Comparison of ENCODE assay signal across 8 cellular contexts in the genomic region with DNA sequence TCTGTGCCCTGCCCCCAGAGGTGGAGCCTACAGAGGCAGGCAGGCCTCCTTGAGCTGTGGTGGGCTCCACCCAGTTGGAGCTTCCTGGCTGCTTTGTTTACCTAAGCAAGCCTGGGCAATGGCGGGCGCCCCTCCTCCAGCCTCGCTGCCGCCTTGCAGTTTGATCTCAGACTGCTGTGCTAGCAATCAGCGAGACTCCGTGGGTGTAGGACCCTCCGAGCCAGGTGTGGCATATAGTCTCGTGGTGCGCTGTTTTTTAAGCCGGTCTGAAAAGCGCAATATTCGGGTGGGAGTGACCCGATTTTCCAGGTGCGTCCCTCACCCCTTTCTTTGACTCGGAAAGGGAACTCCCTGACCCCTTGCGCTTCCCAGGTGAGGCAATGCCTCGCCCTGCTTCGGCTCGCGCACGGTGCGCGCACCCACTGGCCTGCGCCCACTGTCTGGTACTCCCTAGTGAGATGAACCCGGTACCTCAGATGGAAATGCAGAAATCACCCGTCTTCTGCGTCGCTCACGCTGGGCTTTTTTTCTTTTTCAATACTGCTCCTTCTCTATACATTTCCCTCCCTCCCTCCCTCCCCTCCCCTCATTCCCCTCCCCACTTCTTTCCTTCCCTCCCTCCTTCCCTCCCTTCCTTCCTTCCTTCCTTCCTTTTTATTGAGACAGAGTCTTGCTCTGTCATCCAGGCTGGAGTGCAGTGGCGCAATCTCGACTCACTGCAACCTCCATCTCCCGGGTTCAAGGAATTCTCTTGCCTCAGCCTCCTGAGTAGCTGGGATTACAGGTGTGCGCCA.
DNase-seq lines count a peak whose midpoint lies in the region; ATAC-seq and TF ChIP-seq lines count a peak whose summit lies in the region.
"Not testable (repeated sequence)": the region's sequence is repeated elsewhere in the genome, so short reads cannot be mapped to it uniquely, and the experiment has no call there.

No MANE protein-coding gene starts in this region.

- H3K9me3 Mint-ChIP-seq in activated CD4-positive, alpha-beta T cell treated with anti-CD3 and anti-CD28 coated beads, Interleukin-2, amount 10 ng/mL, durations not matched to agents 7 days and 5 days; activated naive CD8-positive, alpha-beta T cell treated with anti-CD3 and anti-CD28 coated beads, Interleukin-2, amount 10 ng/mL, durations not matched to agents 7 days and 5 days; progenitor cell of endocrine pancreas (ENCODE audit: low read depth): not testable (repeated sequence)
- peaks cover 13% of the 10 kb centered on the region for H3K9me3 Mint-ChIP-seq in mesothelial cell of epicardium

- intact Hi-C loops in Panc1 (cut with micrococcal nuclease; ENCODE audit: unreplicated experiment), result not testable (repeated sequence)

- in situ Hi-C loops in Panc1 (cut with HindIII; ENCODE audit: low pct_unique_long_range_greater_than_20kb, low sequenced_read_pairs), result not testable (repeated sequence)

- H3K27ac ChIP-seq in C4-2B, result peak overlapping the region; percentile 9; the same call in 1 of the 2 replicates
- not testable (repeated sequence) for H3K27ac ChIP-seq in Panc1 (ENCODE audit: low read length)
- peak overlapping the region; percentile 89 for H3K27ac ChIP-seq in foreskin keratinocyte

- H3K9ac ChIP-seq in ES-I3 (ENCODE audit: low read depth, low read length), result peak overlapping the region; percentile 24; the same call in 1 of the 2 replicates

- TF ChIP-seq CTCF in C4-2B (conservative IDR thresholded peaks at IDR 0.05); Panc1 (IDR thresholded peaks at IDR 0.05); foreskin keratinocyte (conservative IDR thresholded peaks at IDR 0.05); mesothelial cell of epicardium (IDR thresholded peaks at IDR 0.05; ENCODE audit: unreplicated experiment); progenitor cell of endocrine pancreas (IDR thresholded peaks at IDR 0.05; ENCODE audit: unreplicated experiment): not testable (repeated sequence)

- H3K9me3 ChIP-seq in ES-I3 (ENCODE audit: control insufficient read depth, insufficient read depth, low read length); Panc1 (ENCODE audit: control insufficient read depth, insufficient read depth, low read depth, low read length): not testable (repeated sequence)

- POLR2A ChIA-PET in Panc1 (lab: Charles Lee); activated CD4-positive, alpha-beta T cell treated with anti-CD3 and anti-CD28 coated beads, Interleukin-2, amount 10 ng/mL, durations not matched to agents 7 days and 5 days (lab: Charles Lee); activated naive CD8-positive, alpha-beta T cell treated with anti-CD3 and anti-CD28 coated beads, Interleukin-2, amount 10 ng/mL, durations not matched to agents 7 days and 5 days (lab: Charles Lee): not testable (repeated sequence)

- not testable (repeated sequence) for H3K4me1 ChIP-seq in ES-I3 (ENCODE audit: insufficient read depth, low read length); Panc1 (ENCODE audit: control insufficient read depth, insufficient read depth, low read length); foreskin keratinocyte

- peak overlapping the region; percentile 75 for H3K27ac Mint-ChIP-seq in activated CD4-positive, alpha-beta T cell treated with anti-CD3 and anti-CD28 coated beads, Interleukin-2, amount 10 ng/mL, durations not matched to agents 7 days and 5 days
- H3K27ac Mint-ChIP-seq in activated naive CD8-positive, alpha-beta T cell treated with anti-CD3 and anti-CD28 coated beads, Interleukin-2, amount 10 ng/mL, durations not matched to agents 7 days and 5 days, result peak overlapping the region; percentile 38
- H3K27ac Mint-ChIP-seq in mesothelial cell of epicardium, result not testable (repeated sequence)
- peak overlapping the region; percentile 69 for H3K27ac Mint-ChIP-seq in progenitor cell of endocrine pancreas

- H3K36me3 Mint-ChIP-seq in activated CD4-positive, alpha-beta T cell treated with anti-CD3 and anti-CD28 coated beads, Interleukin-2, amount 10 ng/mL, durations not matched to agents 7 days and 5 days (ENCODE audit: low read depth); activated naive CD8-positive, alpha-beta T cell treated with anti-CD3 and anti-CD28 coated beads, Interleukin-2, amount 10 ng/mL, durations not matched to agents 7 days and 5 days; mesothelial cell of epicardium; progenitor cell of endocrine pancreas (ENCODE audit: insufficient read depth): not testable (repeated sequence)

- H3K27me3 Mint-ChIP-seq in activated CD4-positive, alpha-beta T cell treated with anti-CD3 and anti-CD28 coated beads, Interleukin-2, amount 10 ng/mL, durations not matched to agents 7 days and 5 days; activated naive CD8-positive, alpha-beta T cell treated with anti-CD3 and anti-CD28 coated beads, Interleukin-2, amount 10 ng/mL, durations not matched to agents 7 days and 5 days; mesothelial cell of epicardium (ENCODE audit: low read depth); progenitor cell of endocrine pancreas: not testable (repeated sequence)

- CTCF ChIA-PET in Panc1 (lab: Charles Lee); activated CD4-positive, alpha-beta T cell treated with anti-CD3 and anti-CD28 coated beads, Interleukin-2, amount 10 ng/mL, durations not matched to agents 7 days and 5 days (lab: Charles Lee): not testable (repeated sequence)

- ATAC-seq in Panc1, result 0 out of 2 replicates have a peak, but pooled peaks have one; percentile 30
- not testable (repeated sequence) for ATAC-seq in activated naive CD8-positive, alpha-beta T cell treated with anti-CD3 and anti-CD28 coated beads, Interleukin-2, amount 10 ng/mL, durations not matched to agents 7 days and 5 days (ENCODE audit: low read depth); foreskin keratinocyte

- not testable (repeated sequence) for H3K4me3 ChIP-seq in Panc1 (ENCODE audit: low read depth in 2 of 2, low read length in 2 of 2)

- not testable (repeated sequence) for H3K4me1 Mint-ChIP-seq in activated CD4-positive, alpha-beta T cell treated with anti-CD3 and anti-CD28 coated beads, Interleukin-2, amount 10 ng/mL, durations not matched to agents 7 days and 5 days; activated naive CD8-positive, alpha-beta T cell treated with anti-CD3 and anti-CD28 coated beads, Interleukin-2, amount 10 ng/mL, durations not matched to agents 7 days and 5 days; progenitor cell of endocrine pancreas (ENCODE audit: low read depth)
- H3K4me1 Mint-ChIP-seq in mesothelial cell of epicardium, result peaks cover 10% of the 10 kb centered on the region

- not testable (repeated sequence) for H3K27me3 ChIP-seq in Panc1 (ENCODE audit: control insufficient read depth, insufficient read depth, low read length); foreskin keratinocyte

- not testable (repeated sequence) for H3K36me3 ChIP-seq in ES-I3 (ENCODE audit: insufficient read depth, low read length); Panc1 (ENCODE audit: control insufficient read depth, insufficient read depth, low read length)

- BruUV-seq in Panc1 (replicated peaks; lab: Mats Ljungman, UMichigan), result not testable (repeated sequence)

- not testable (repeated sequence) for DNase-seq in Panc1 (ENCODE audit: low read depth, low spot score); activated CD4-positive, alpha-beta T cell treated with anti-CD3 and anti-CD28 coated beads, Interleukin-2, amount 10 ng/mL, durations not matched to agents 7 days and 5 days; foreskin keratinocyte; mesothelial cell of epicardium (ENCODE audit: low spot score in 2 of 2, unreplicated experiment in 2 of 2); progenitor cell of endocrine pancreas (ENCODE audit: low spot score, unreplicated experiment)
- peak; percentile 30 for DNase-seq in activated naive CD8-positive, alpha-beta T cell treated with anti-CD3 and anti-CD28 coated beads, Interleukin-2, amount 10 ng/mL, durations not matched to agents 7 days and 5 days

- peak overlapping the region; percentile 48 for H3K4me3 Mint-ChIP-seq in activated CD4-positive, alpha-beta T cell treated with anti-CD3 and anti-CD28 coated beads, Interleukin-2, amount 10 ng/mL, durations not matched to agents 7 days and 5 days
- peak overlapping the region; percentile 60 for H3K4me3 Mint-ChIP-seq in activated naive CD8-positive, alpha-beta T cell treated with anti-CD3 and anti-CD28 coated beads, Interleukin-2, amount 10 ng/mL, durations not matched to agents 7 days and 5 days
- H3K4me3 Mint-ChIP-seq in mesothelial cell of epicardium (peak overlapping the region; percentile 53), progenitor cell of endocrine pancreas (ENCODE audit: low read depth) (peak overlapping the region; percentile 70)
